ENCODE assay signal across 10 cellular contexts in the genomic region with DNA sequence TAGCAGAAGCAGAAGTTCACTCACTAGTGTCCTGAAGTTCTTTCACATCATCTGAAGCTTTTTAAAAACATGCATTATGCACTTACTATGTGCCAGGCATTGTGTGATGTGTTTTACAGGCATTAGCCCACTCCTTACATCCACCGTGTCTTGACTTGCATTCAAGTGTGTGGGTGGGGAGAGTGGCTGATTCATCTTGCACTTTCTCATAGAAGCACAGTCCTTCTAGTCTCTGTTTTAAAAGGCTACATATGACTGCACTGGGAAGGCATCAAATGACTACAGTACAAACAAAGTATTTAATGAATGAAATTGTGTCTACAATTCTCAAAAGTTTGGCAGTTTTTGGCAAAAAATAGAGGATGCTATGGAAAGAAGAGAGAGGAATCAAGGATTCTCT. TPM values are rescaled to one million over a fixed set of nuclear protein-coding genes. Genes with fewer than 3 reads are reported as not detected.
DNase-seq lines count a peak whose midpoint lies in the region; ATAC-seq and TF ChIP-seq lines count a peak whose summit lies in the region.
"Had no signal": no experiment of that assay in that cellular context is flagged by ENCODE, and none has a peak within 500 bp of the region (broad histone marks: within the 10 kb centered on the region; RNA-seq: fewer than 3 reads in every experiment).

No MANE protein-coding gene starts in this region.

- H3K27ac ChIP-seq in ascending aorta: no peak overlapping the region

- H3K36me3 ChIP-seq in ascending aorta: no peaks in the 10 kb centered on the region

- H3K27ac Mint-ChIP-seq in endothelial cell (ENCODE audit: unreplicated experiment): no peak overlapping the region

- H3K9me3 Mint-ChIP-seq in endothelial cell (ENCODE audit: unreplicated experiment): no peaks in the 10 kb centered on the region

- H3K4me1 Mint-ChIP-seq in endothelial cell (ENCODE audit: unreplicated experiment): no peaks in the 10 kb centered on the region

- no peaks in the 10 kb centered on the region for H3K9me3 ChIP-seq in ascending aorta

- H3K4me3 ChIP-seq in ascending aorta: no peak overlapping the region

- peak overlapping the region; percentile 4 for H3K4me3 Mint-ChIP-seq in endothelial cell (ENCODE audit: unreplicated experiment)

- DNase-seq in endothelial cell (ENCODE audit: low spot score): no peak
- DNase-seq in midbrain (lab: John Stamatoyannopoulos, UW): no peak
- no peak for DNase-seq in NCI-H1930 (lab: John Stamatoyannopoulos, UW)
- no peak for DNase-seq in ascending aorta (ENCODE audit: low spot score in 2 of 2)
- no peak for DNase-seq in AML-193 (lab: John Stamatoyannopoulos, UW)
- DNase-seq: C1 segment of cervical spinal cord, NCI-H1417 had no signal

- H3K27me3 ChIP-seq in ascending aorta: no peaks in the 10 kb centered on the region

- ATAC-seq in GM18499 (IDR thresholded peaks at IDR 0.05; ENCODE audit: insufficient read depth, unreplicated experiment): peak; percentile 59
- peak; percentile 53 for ATAC-seq in GM19397 (IDR thresholded peaks at IDR 0.05; ENCODE audit: unreplicated experiment)
- peak; percentile 62 for ATAC-seq in HG03095 (IDR thresholded peaks at IDR 0.05; ENCODE audit: unreplicated experiment)

- peaks cover 11% of the 10 kb centered on the region for H3K36me3 Mint-ChIP-seq in endothelial cell (ENCODE audit: low read depth, unreplicated experiment)

- intact Hi-C loops in ascending aorta (cut with DNase I): no loop called here

- no peaks in the 10 kb centered on the region for H3K4me1 ChIP-seq in ascending aorta

- TF ChIP-seq CTCF in endothelial cell (IDR thresholded peaks at IDR 0.05; ENCODE audit: unreplicated experiment): no peak
- TF ChIP-seq CTCF in ascending aorta (IDR thresholded peaks at IDR 0.05): no peak

- no peaks in the 10 kb centered on the region for H3K27me3 Mint-ChIP-seq in endothelial cell (ENCODE audit: unreplicated experiment)

RNA-seq across cellular contexts. Expression of a gene that starts 21.6 kb away (rescaled TPM):
- total RNA-seq in endothelial cell (ENCODE audit: unreplicated experiment): 0.87 TPM
- 0.85 TPM for total RNA-seq in ascending aorta

RNA-seq across cellular contexts. Expression of a gene that starts 38.1 kb away (rescaled TPM):
- 65.4 TPM for total RNA-seq in endothelial cell (ENCODE audit: unreplicated experiment)
- total RNA-seq in ascending aorta: 4.4 TPM

Comparison
In these comparisons a context has a peak if more than half of its experiments do, and no peak if none do; other contexts are left out.
1. RNA of a gene that starts 38.1 kb away (total RNA-seq): 65.4 TPM in endothelial cell (single experiment); 4.4 TPM in ascending aorta (single experiment); every median in the first group is over 10 times any median in the second.
2. Peak in every context shown above with its lines, with median percentiles within 50 percentile points of each other: ATAC-seq.